In the genomic region with DNA sequence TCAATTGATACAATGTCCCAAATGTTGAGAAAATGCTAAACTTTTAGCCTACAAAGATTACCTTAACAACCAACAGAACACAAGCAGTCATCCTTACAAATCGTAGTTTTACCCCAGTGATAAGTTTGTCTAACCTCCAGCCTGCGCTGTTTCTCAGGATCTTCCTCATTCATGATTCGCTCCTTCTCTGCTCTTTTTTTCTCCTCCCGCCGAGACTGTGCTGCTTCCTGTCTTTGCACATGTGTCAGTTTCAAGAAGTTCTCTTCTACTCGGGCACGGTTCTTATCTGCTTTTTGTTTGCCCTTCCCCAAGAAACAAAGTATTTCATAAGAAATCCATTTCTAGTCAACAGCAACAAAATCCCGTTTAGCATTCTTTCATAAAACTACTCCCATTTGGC, we compare ENCODE assay signal across 8 cellular contexts. TPM values are rescaled to one million over a fixed set of nuclear protein-coding genes. Genes with fewer than 3 reads are reported as not detected.
DNase-seq lines count a peak whose midpoint lies in the region; ATAC-seq and TF ChIP-seq lines count a peak whose summit lies in the region.
"Had no signal": no experiment of that assay in that cellular context is flagged by ENCODE, and none has a peak within 500 bp of the region (broad histone marks: within the 10 kb centered on the region; RNA-seq: fewer than 3 reads in every experiment).

No MANE protein-coding gene starts in this region.

- H3K9me3 ChIP-seq in DND-41 (ENCODE audit: insufficient read depth, low read length, severe bottlenecking) (no peaks in the 10 kb centered on the region), MM.1S (replicated peaks; ENCODE audit: insufficient read depth, low read length) (no peaks in the 10 kb centered on the region)
- no peaks in the 10 kb centered on the region for H3K9me3 ChIP-seq in naive thymus-derived CD4-positive, alpha-beta T cell (ENCODE audit: control insufficient read depth in 2 of 3, low read length in 3 of 3)

- no peaks in the 10 kb centered on the region for H3K4me1 ChIP-seq in DND-41 (ENCODE audit: insufficient read depth, low read length)
- H3K4me1 ChIP-seq in MM.1S (ENCODE audit: low read length), result peaks cover 25% of the 10 kb centered on the region
- H3K4me1 ChIP-seq in naive thymus-derived CD4-positive, alpha-beta T cell (ENCODE audit: control insufficient read depth in 2 of 2, insufficient read depth in 2 of 2, low read length in 2 of 2), result peaks cover 0 to 5% of the 10 kb centered on the region in 2 donors

- CTCF ChIA-PET in naive thymus-derived CD4-positive, alpha-beta T cell (lab: Charles Lee), result no interaction called here

- H3K4me2 ChIP-seq in DND-41 (ENCODE audit: insufficient read depth, low read length), result no peak overlapping the region
- peak overlapping the region; percentile 89 for H3K4me2 ChIP-seq in MM.1S (ENCODE audit: low read depth, low read length)

- 0 out of 2 replicates have a peak, but pooled peaks cover 3% of the 10 kb centered on the region for H4K20me1 ChIP-seq in DND-41 (ENCODE audit: insufficient read depth, low read length)
- no peaks in the 10 kb centered on the region for H4K20me1 ChIP-seq in MM.1S (ENCODE audit: insufficient read depth, low read length)

- H3K9me3 Mint-ChIP-seq in activated T-helper 1 cell treated with anti-CD3 and anti-CD28 coated beads, Interleukin-12 subunit alpha, Interleukin-12 subunit beta, Interleukin-2, Interleukin-4 antibody, amounts not matched to agents 30 ng/mL and 10 ng/mL and 1 ng/mL, durations not matched to agents 14 hours and 24 hours and 36 hours, result no peaks in the 10 kb centered on the region
- no peaks in the 10 kb centered on the region for H3K9me3 Mint-ChIP-seq in naive thymus-derived CD4-positive, alpha-beta T cell

- peaks cover 38% of the 10 kb centered on the region for H3K36me3 Mint-ChIP-seq in activated T-helper 1 cell treated with anti-CD3 and anti-CD28 coated beads, Interleukin-12 subunit alpha, Interleukin-12 subunit beta, Interleukin-2, Interleukin-4 antibody, amounts not matched to agents 30 ng/mL and 10 ng/mL and 1 ng/mL, durations not matched to agents 14 hours and 24 hours and 36 hours (ENCODE audit: low read depth)
- peaks cover 14 to 38% (median 20%) of the 10 kb centered on the region in 5 donors for H3K36me3 Mint-ChIP-seq in naive thymus-derived CD4-positive, alpha-beta T cell

- peaks cover 24% of the 10 kb centered on the region for H3F3A ChIP-seq in MM.1S (ENCODE audit: insufficient read depth, low read length)

- H2AFZ ChIP-seq in DND-41 (ENCODE audit: low read depth, low read length) (no peak overlapping the region), MM.1S (ENCODE audit: low read length) (peak overlapping the region; percentile 40; the same call in 1 of the 2 replicates)

- H3K4me3 ChIP-seq in DND-41 (ENCODE audit: low read depth in 1 of 2, low read length in 2 of 2), result no peak overlapping the region
- H3K4me3 ChIP-seq in MM.1S (ENCODE audit: low read length), result peak overlapping the region; percentile 29
- no peak overlapping the region for H3K4me3 ChIP-seq in naive thymus-derived CD4-positive, alpha-beta T cell (ENCODE audit: low read length)

- TF ChIP-seq CTCF in DND-41 (IDR thresholded peaks at IDR 0.05; ENCODE audit: borderline replicate concordance, extremely low read depth, low read length, poor library complexity, severe bottlenecking) (no peak), MM.1S (IDR thresholded peaks at IDR 0.05; ENCODE audit: low read length) (no peak)

- POLR2A ChIA-PET in naive thymus-derived CD4-positive, alpha-beta T cell (lab: Charles Lee), result interaction anchor here (0.7 to 2.5 kb wide), 11 partner anchors 9 to 130 kb away, joined by 3 to 9 read pairs (median 6); partner anchors contain the start of genes CCDC47, DDX42 and STRADA

- intact Hi-C loops in activated T-helper 1 cell treated with anti-CD3 and anti-CD28 coated beads, Interleukin-12 subunit alpha, Interleukin-12 subunit beta, Interleukin-2, Interleukin-4 antibody, amounts not matched to agents 30 ng/mL and 10 ng/mL and 1 ng/mL, durations not matched to agents 14 hours and 24 hours and 36 hours (cut with micrococcal nuclease), result loop anchor here (1.0 kb wide), 1 partner anchor 11 kb away; the partner anchor contains the start of gene STRADA
- intact Hi-C loops in naive thymus-derived CD4-positive, alpha-beta T cell (cut with micrococcal nuclease), result loop anchor here (1.0 kb wide), 2 partner anchors 10 to 11 kb away; partner anchors contain the start of gene STRADA (in 1 of the 2)

- H3K27ac Mint-ChIP-seq in activated T-helper 1 cell treated with anti-CD3 and anti-CD28 coated beads, Interleukin-12 subunit alpha, Interleukin-12 subunit beta, Interleukin-2, Interleukin-4 antibody, amounts not matched to agents 30 ng/mL and 10 ng/mL and 1 ng/mL, durations not matched to agents 14 hours and 24 hours and 36 hours, result peak overlapping the region; percentile 83
- H3K27ac Mint-ChIP-seq in naive thymus-derived CD4-positive, alpha-beta T cell, result peak overlapping the region; percentile 16 to 83 (median 76)

- H3K4me1 Mint-ChIP-seq in activated T-helper 1 cell treated with anti-CD3 and anti-CD28 coated beads, Interleukin-12 subunit alpha, Interleukin-12 subunit beta, Interleukin-2, Interleukin-4 antibody, amounts not matched to agents 30 ng/mL and 10 ng/mL and 1 ng/mL, durations not matched to agents 14 hours and 24 hours and 36 hours (ENCODE audit: low read depth), result peaks cover 16% of the 10 kb centered on the region
- H3K4me1 Mint-ChIP-seq in naive thymus-derived CD4-positive, alpha-beta T cell, result peaks cover 8 to 21% (median 18%) of the 10 kb centered on the region in 7 donors

- 0 out of 3 replicates have a peak, but pooled peaks have one; percentile 42 for ATAC-seq in DND-41 (ENCODE audit: insufficient read depth, low read depth)
- peak; percentile 83 for ATAC-seq in naive thymus-derived CD4-positive, alpha-beta T cell

- no peak for DNase-seq in DND-41
- DNase-seq in MM.1S, result peak; percentile 46
- DNase-seq in activated T-helper 1 cell treated with anti-CD3 and anti-CD28 coated beads, Interleukin-12 subunit alpha, Interleukin-12 subunit beta, Interleukin-2, Interleukin-4 antibody, amounts not matched to agents 30 ng/mL and 10 ng/mL and 1 ng/mL, durations not matched to agents 14 hours and 24 hours and 36 hours (ENCODE audit: low spot score), result no peak
- peak in 7 of 9 donors; percentile 26 to 52 (median 43) for DNase-seq in naive thymus-derived CD4-positive, alpha-beta T cell
- no peak for DNase-seq in germinal center (ENCODE audit: low spot score)
- DNase-seq in NCI-H2107 (lab: John Stamatoyannopoulos, UW), result no peak
- no peak for DNase-seq in HT-29 (ENCODE audit: low spot score)
- DNase-seq: NCI-H510A treated with DMSO at 0.1 percent for 48 hours had no signal

- H3K9ac ChIP-seq in DND-41 (ENCODE audit: low read depth, low read length), result no peak overlapping the region
- H3K9ac ChIP-seq in MM.1S (ENCODE audit: low read length), result peak overlapping the region; percentile 44; the same call in 1 of the 2 replicates

- H3K27me3 Mint-ChIP-seq in activated T-helper 1 cell treated with anti-CD3 and anti-CD28 coated beads, Interleukin-12 subunit alpha, Interleukin-12 subunit beta, Interleukin-2, Interleukin-4 antibody, amounts not matched to agents 30 ng/mL and 10 ng/mL and 1 ng/mL, durations not matched to agents 14 hours and 24 hours and 36 hours (ENCODE audit: insufficient read depth), result no peaks in the 10 kb centered on the region
- H3K27me3 Mint-ChIP-seq in naive thymus-derived CD4-positive, alpha-beta T cell, result no peaks in the 10 kb centered on the region

- H3K36me3 ChIP-seq in DND-41 (ENCODE audit: insufficient read depth, low read length) (peaks cover 88% of the 10 kb centered on the region), MM.1S (replicated peaks; ENCODE audit: insufficient read depth, low read length) (peaks cover 3% of the 10 kb centered on the region; the same call in 1 of the 2 replicates)
- H3K36me3 ChIP-seq in naive thymus-derived CD4-positive, alpha-beta T cell (ENCODE audit: control insufficient read depth in 2 of 3, insufficient read depth in 3 of 3, low read length in 3 of 3), result peaks cover 9 to 42% (median 14%) of the 10 kb centered on the region in 3 experiments

- no peaks in the 10 kb centered on the region for H3K9me2 ChIP-seq in MM.1S (replicated peaks; ENCODE audit: insufficient read depth, low read length)

- H3K27me3 ChIP-seq in DND-41 (ENCODE audit: insufficient read depth, low read length, poor library complexity) (no peaks in the 10 kb centered on the region), MM.1S (replicated peaks; ENCODE audit: insufficient read depth, low read length) (no peaks in the 10 kb centered on the region)
- H3K27me3 ChIP-seq in naive thymus-derived CD4-positive, alpha-beta T cell (ENCODE audit: control insufficient read depth in 2 of 2, insufficient read depth in 2 of 2, low read length in 2 of 2), result no peaks in the 10 kb centered on the region

- no peaks in the 10 kb centered on the region for H3K79me2 ChIP-seq in DND-41 (ENCODE audit: insufficient read depth, low read length)
- H3K79me2 ChIP-seq in MM.1S (ENCODE audit: low read length), result no peaks in the 10 kb centered on the region

- peak overlapping the region; percentile 46 for H3K4me3 Mint-ChIP-seq in activated T-helper 1 cell treated with anti-CD3 and anti-CD28 coated beads, Interleukin-12 subunit alpha, Interleukin-12 subunit beta, Interleukin-2, Interleukin-4 antibody, amounts not matched to agents 30 ng/mL and 10 ng/mL and 1 ng/mL, durations not matched to agents 14 hours and 24 hours and 36 hours
- H3K4me3 Mint-ChIP-seq in naive thymus-derived CD4-positive, alpha-beta T cell, result peak overlapping the region; percentile 9 to 77 (median 62)

- H3K27ac ChIP-seq in DND-41 (ENCODE audit: low read length) (no peak overlapping the region), MM.1S (ENCODE audit: low read length) (peak overlapping the region; percentile 47; the same call in 1 of the 2 replicates)
- H3K27ac ChIP-seq in naive thymus-derived CD4-positive, alpha-beta T cell (ENCODE audit: low read depth, low read length), result peak overlapping the region; percentile 67

RNA-seq across cellular contexts. Expression of gene STRADA, which starts 10.2 kb away (rescaled TPM):
- total RNA-seq in activated T-helper 1 cell treated with anti-CD3 and anti-CD28 coated beads, Interleukin-12 subunit alpha, Interleukin-12 subunit beta, Interleukin-2, Interleukin-4 antibody, amounts not matched to agents 30 ng/mL and 10 ng/mL and 1 ng/mL, durations not matched to agents 14 hours and 24 hours and 36 hours, result 59.1 and 59.4 TPM in 2 replicates
- total RNA-seq in naive thymus-derived CD4-positive, alpha-beta T cell, result 10 to 100 TPM; 51.0 to 69.7 (median 54.2) TPM
- polyA plus RNA-seq in naive thymus-derived CD4-positive, alpha-beta T cell, result 10 to 100 TPM; 19.9 to 24.2 TPM
- 5.2 and 6.6 TPM in 2 replicates for total RNA-seq in HT-29 (2014; rRNA removed; shearing (Covaris generic))

RNA-seq across cellular contexts. Expression of gene CCDC47, which starts 21.6 kb away (rescaled TPM):
- total RNA-seq in activated T-helper 1 cell treated with anti-CD3 and anti-CD28 coated beads, Interleukin-12 subunit alpha, Interleukin-12 subunit beta, Interleukin-2, Interleukin-4 antibody, amounts not matched to agents 30 ng/mL and 10 ng/mL and 1 ng/mL, durations not matched to agents 14 hours and 24 hours and 36 hours, result 74.8 and 79.2 TPM in 2 replicates
- total RNA-seq in naive thymus-derived CD4-positive, alpha-beta T cell, result 10 to 100 TPM; 31.8 to 62.9 (median 34.7) TPM
- polyA plus RNA-seq in naive thymus-derived CD4-positive, alpha-beta T cell, result 10 to 100 TPM; 33.5 to 45.4 TPM
- 54.3 and 56.8 TPM in 2 replicates for total RNA-seq in HT-29 (2014; rRNA removed; shearing (Covaris generic))

RNA-seq across cellular contexts. Expression of gene DDX42, which starts 22.2 kb away (rescaled TPM):
- total RNA-seq in activated T-helper 1 cell treated with anti-CD3 and anti-CD28 coated beads, Interleukin-12 subunit alpha, Interleukin-12 subunit beta, Interleukin-2, Interleukin-4 antibody, amounts not matched to agents 30 ng/mL and 10 ng/mL and 1 ng/mL, durations not matched to agents 14 hours and 24 hours and 36 hours, result 147 and 149 TPM in 2 replicates
- 100 to 1,000 TPM; 101 to 192 (median 139) TPM for total RNA-seq in naive thymus-derived CD4-positive, alpha-beta T cell
- polyA plus RNA-seq in naive thymus-derived CD4-positive, alpha-beta T cell, result 10 to 100 TPM; 11.8 to 24.4 TPM
- 42.3 and 45.3 TPM in 2 replicates for total RNA-seq in HT-29 (2014; rRNA removed; shearing (Covaris generic))

RNA-seq across cellular contexts. Expression of gene LIMD2, which starts 51.9 kb away (rescaled TPM):
- 228 and 233 TPM in 2 replicates for total RNA-seq in activated T-helper 1 cell treated with anti-CD3 and anti-CD28 coated beads, Interleukin-12 subunit alpha, Interleukin-12 subunit beta, Interleukin-2, Interleukin-4 antibody, amounts not matched to agents 30 ng/mL and 10 ng/mL and 1 ng/mL, durations not matched to agents 14 hours and 24 hours and 36 hours
- 100 to 1,000 TPM; 575 to 937 (median 595) TPM for total RNA-seq in naive thymus-derived CD4-positive, alpha-beta T cell
- polyA plus RNA-seq in naive thymus-derived CD4-positive, alpha-beta T cell, result 100 to 1,000 TPM; 542 to 792 TPM
- total RNA-seq in HT-29 (2014; rRNA removed; shearing (Covaris generic)), result 2.2 and 2.8 TPM in 2 replicates

Comparison
In these comparisons a context has a peak if more than half of its experiments do, and no peak if none do; other contexts are left out.
1. DNase-seq: peak in MM.1S (single experiment) and naive thymus-derived CD4-positive, alpha-beta T cell (7 of 9); none in DND-41 (single experiment), activated T-helper 1 cell treated with anti-CD3 and anti-CD28 coated beads, Interleukin-12 subunit alpha, Interleukin-12 subunit beta, Interleukin-2, Interleukin-4 antibody, amounts not matched to agents 30 ng/mL and 10 ng/mL and 1 ng/mL, durations not matched to agents 14 hours and 24 hours and 36 hours (single experiment), germinal center (single experiment), NCI-H2107 (single experiment) and HT-29 (single experiment).